ENCODE assay signal across 8 cellular contexts in genomic region chr17:57953703-57954420, GRCh38. TPM values are rescaled to one million over a fixed set of nuclear protein-coding genes. Genes with fewer than 3 reads are reported as not detected.
DNase-seq lines count a peak whose midpoint lies in the region; ATAC-seq, FAIRE-seq and TF ChIP-seq lines count a peak whose summit lies in the region.

No MANE protein-coding gene starts in this region.

- no peak overlapping the region for H4K8ac ChIP-seq in H9 (replicated peaks; ENCODE audit: insufficient read length, low read depth, low read length)

- H3K27me3 Mint-ChIP-seq in H9 (ENCODE audit: low read depth), result peaks cover 46% of the 10 kb centered on the region
- peaks cover 48% of the 10 kb centered on the region for H3K27me3 Mint-ChIP-seq in activated T-helper 1 cell treated with anti-CD3 and anti-CD28 coated beads, Interleukin-12 subunit alpha, Interleukin-12 subunit beta, Interleukin-2, Interleukin-4 antibody, amounts not matched to agents 30 ng/mL and 10 ng/mL and 1 ng/mL, durations not matched to agents 14 hours and 24 hours and 36 hours (ENCODE audit: insufficient read depth)

- peaks cover 53 to 55% of the 10 kb centered on the region in 2 experiments for H3K4me1 Mint-ChIP-seq in H9
- H3K4me1 Mint-ChIP-seq in activated T-helper 1 cell treated with anti-CD3 and anti-CD28 coated beads, Interleukin-12 subunit alpha, Interleukin-12 subunit beta, Interleukin-2, Interleukin-4 antibody, amounts not matched to agents 30 ng/mL and 10 ng/mL and 1 ng/mL, durations not matched to agents 14 hours and 24 hours and 36 hours (ENCODE audit: low read depth), result peaks cover 38% of the 10 kb centered on the region

- H2AK5ac ChIP-seq in H9 (ENCODE audit: insufficient read length, low read length), result no peak overlapping the region

- no peaks in the 10 kb centered on the region for H4K20me1 ChIP-seq in H9 (ENCODE audit: control insufficient read depth, insufficient read depth, insufficient read length)

- H3K27ac Mint-ChIP-seq in H9, result peak overlapping the region in 1 of 3 experiments; percentile 21; a peak in 3 of 7 replicates
- no peak overlapping the region for H3K27ac Mint-ChIP-seq in activated T-helper 1 cell treated with anti-CD3 and anti-CD28 coated beads, Interleukin-12 subunit alpha, Interleukin-12 subunit beta, Interleukin-2, Interleukin-4 antibody, amounts not matched to agents 30 ng/mL and 10 ng/mL and 1 ng/mL, durations not matched to agents 14 hours and 24 hours and 36 hours

- no peak overlapping the region for H2BK20ac ChIP-seq in H9 (ENCODE audit: low read depth, low read length, poor library complexity, severe bottlenecking)

- TF ChIP-seq CTCF in H9 (conservative IDR thresholded peaks at IDR 0.05) (no peak), gastrocnemius medialis (IDR thresholded peaks at IDR 0.05 in 4 of 5, conservative IDR thresholded peaks at IDR 0.05 in 1 of 5) (no peak), GM10248 (IDR thresholded peaks at IDR 0.05; ENCODE audit: control extremely low read depth, extremely low read depth, low read depth, missing control alignments) (no peak)

- H3K9me3 Mint-ChIP-seq in H9, result peaks cover 0 to 2% of the 10 kb centered on the region in 2 experiments; a peak in 1 of 5 replicates
- no peaks in the 10 kb centered on the region for H3K9me3 Mint-ChIP-seq in activated T-helper 1 cell treated with anti-CD3 and anti-CD28 coated beads, Interleukin-12 subunit alpha, Interleukin-12 subunit beta, Interleukin-2, Interleukin-4 antibody, amounts not matched to agents 30 ng/mL and 10 ng/mL and 1 ng/mL, durations not matched to agents 14 hours and 24 hours and 36 hours

- H3K27ac ChIP-seq in H9 (ENCODE audit: insufficient read length, low read depth, low read length) (no peak overlapping the region), gastrocnemius medialis (peak overlapping the region; percentile 82 to 99 (median 98))

- H3K9me3 ChIP-seq in H9 (ENCODE audit: control insufficient read depth, low read depth, low read length) (no peaks in the 10 kb centered on the region), gastrocnemius medialis (no peaks in the 10 kb centered on the region)

- peak overlapping the region; percentile 65 to 83 for H3K4me3 Mint-ChIP-seq in H9
- H3K4me3 Mint-ChIP-seq in activated T-helper 1 cell treated with anti-CD3 and anti-CD28 coated beads, Interleukin-12 subunit alpha, Interleukin-12 subunit beta, Interleukin-2, Interleukin-4 antibody, amounts not matched to agents 30 ng/mL and 10 ng/mL and 1 ng/mL, durations not matched to agents 14 hours and 24 hours and 36 hours, result peak overlapping the region; percentile 45

- H3K4me3 ChIP-seq in iPS-11a (ENCODE audit: low read depth, low read length) (peak overlapping the region; percentile 4), gastrocnemius medialis (peak overlapping the region; percentile 64 to 88 (median 74))

- CTCF ChIA-PET in GM10248 (lab: Yijun Ruan, JAX), result interaction anchor here (0.7 to 6.5 kb wide), 22 partner anchors 8 to 710 kb away, joined by 3 to 33 read pairs (median 4); no protein-coding TSS in a partner anchor

- no CpG with 5 or more reads among the region's 14 CpGs for WGBS in H9 (ENCODE audit: extremely low coverage, insufficient read length, low lambda C conversion rate)

- peak overlapping the region; percentile 23 for H3K4me2 ChIP-seq in H9 (ENCODE audit: insufficient read depth, insufficient read length, low read length)

- no peak overlapping the region for H4K91ac ChIP-seq in H9 (ENCODE audit: insufficient read length, low read depth, low read length)

- no peak overlapping the region for H3K14ac ChIP-seq in H9 (ENCODE audit: insufficient read depth, low read length)

- FAIRE-seq in GM12892 (lab: Jason Lieb, UNC), result no peak

- H3T11ph ChIP-seq in H9 (ENCODE audit: low read length), result no peak overlapping the region

- no peak overlapping the region for H2BK120ac ChIP-seq in H9 (ENCODE audit: low read depth, low read length, poor library complexity, severe bottlenecking)

- peaks cover 22% of the 10 kb centered on the region for H3K23me2 ChIP-seq in H9 (ENCODE audit: insufficient read length, low read depth, low read length, poor library complexity, severe bottlenecking)

- H3K36me3 ChIP-seq in gastrocnemius medialis, result no peaks in the 10 kb centered on the region

- POLR2A ChIA-PET in GM10248 (lab: Yijun Ruan, JAX), result no interaction called here

- no peak for DNase-seq in H9
- DNase-seq in activated T-helper 1 cell treated with anti-CD3 and anti-CD28 coated beads, Interleukin-12 subunit alpha, Interleukin-12 subunit beta, Interleukin-2, Interleukin-4 antibody, amounts not matched to agents 30 ng/mL and 10 ng/mL and 1 ng/mL, durations not matched to agents 14 hours and 24 hours and 36 hours (ENCODE audit: low spot score), result no peak
- DNase-seq in gastrocnemius medialis, result no peak
- DNase-seq in GM10248 (ENCODE audit: extremely low spot score), result no peak
- DNase-seq in iPS-NIHi11 (ENCODE audit: low spot score), result no peak
- no peak for DNase-seq in GM12892 (ENCODE audit: insufficient read length)
- DNase-seq in stimulated activated naive CD4-positive, alpha-beta T cell treated with Interleukin-2 at 50 U/mL for 16 hours (lab: John Stamatoyannopoulos, UW), result no peak

- H3K56ac ChIP-seq in H9 (ENCODE audit: insufficient read length, low read depth, low read length), result no peak overlapping the region

- H3K79me1 ChIP-seq in H9 (ENCODE audit: insufficient read depth, low read depth, low read length, poor library complexity, severe bottlenecking), result no peaks in the 10 kb centered on the region

- no peak overlapping the region for H4K5ac ChIP-seq in H9 (ENCODE audit: insufficient read length, low read depth, low read length)

- no peak overlapping the region for H2AFZ ChIP-seq in H9 (ENCODE audit: low read length)

- H3K23ac ChIP-seq in H9 (ENCODE audit: insufficient read length, low read depth, low read length), result no peak overlapping the region

- TF ChIP-seq POLR2A in gastrocnemius medialis (IDR thresholded peaks at IDR 0.05), result no peak
- no peak for TF ChIP-seq POLR2A in GM12892 (IDR thresholded peaks at IDR 0.05; ENCODE audit: low read depth, low read length)

- no peak overlapping the region for H2BK15ac ChIP-seq in H9 (ENCODE audit: low read depth, low read length)

- no peak overlapping the region for H3K9ac ChIP-seq in H9 (ENCODE audit: extremely low read depth, insufficient read length, low read length)

- H3K79me2 ChIP-seq in H9 (ENCODE audit: insufficient read depth, low read length), result no peaks in the 10 kb centered on the region

- no peak for ATAC-seq in gastrocnemius medialis

- 0 out of 7 replicates have a peak, but pooled peaks cover 0 to 3% (median 0%) of the 10 kb centered on the region in 3 experiments for H3K36me3 Mint-ChIP-seq in H9 (ENCODE audit: insufficient read depth in 1 of 3, low read depth in 3 of 3)
- no peaks in the 10 kb centered on the region for H3K36me3 Mint-ChIP-seq in activated T-helper 1 cell treated with anti-CD3 and anti-CD28 coated beads, Interleukin-12 subunit alpha, Interleukin-12 subunit beta, Interleukin-2, Interleukin-4 antibody, amounts not matched to agents 30 ng/mL and 10 ng/mL and 1 ng/mL, durations not matched to agents 14 hours and 24 hours and 36 hours (ENCODE audit: low read depth)

- in situ Hi-C loops in gastrocnemius medialis (cut with MboI; ENCODE audit: low sequenced_read_pairs in 4 of 4), result no loop called here

- H3K4me1 ChIP-seq in H9 (ENCODE audit: insufficient read depth, low read length), result peaks cover 3% of the 10 kb centered on the region; the same call in 1 of the 2 replicates
- H3K4me1 ChIP-seq in gastrocnemius medialis, result peaks cover 68 to 73% of the 10 kb centered on the region in 2 donors

- H3K18ac ChIP-seq in H9 (ENCODE audit: insufficient read length, low read depth, low read length), result no peak overlapping the region

- no peak overlapping the region for H2BK12ac ChIP-seq in H9 (ENCODE audit: insufficient read length, low read depth, low read length)

- no peak overlapping the region for H2BK5ac ChIP-seq in H9 (ENCODE audit: insufficient read length, low read length)

- peaks cover 6% of the 10 kb centered on the region for H3K27me3 ChIP-seq in H9 (ENCODE audit: insufficient read depth, low read length)
- no peaks in the 10 kb centered on the region for H3K27me3 ChIP-seq in gastrocnemius medialis

- intact Hi-C loops in activated T-helper 1 cell treated with anti-CD3 and anti-CD28 coated beads, Interleukin-12 subunit alpha, Interleukin-12 subunit beta, Interleukin-2, Interleukin-4 antibody, amounts not matched to agents 30 ng/mL and 10 ng/mL and 1 ng/mL, durations not matched to agents 14 hours and 24 hours and 36 hours (cut with micrococcal nuclease), result loop anchor here (5.0 kb wide), 1 partner anchor 128 kb away; the partner anchor contains the start of gene DYNLL2
- intact Hi-C loops in gastrocnemius medialis (cut with DNase I; ENCODE audit: low total_unique reads), result loop anchor here (1.0 to 2.0 kb wide), 2 partner anchors 33 to 65 kb away; no protein-coding TSS in a partner anchor

- H3K4ac ChIP-seq in H9 (ENCODE audit: low read depth, low read length), result no peak overlapping the region

RNA-seq across cellular contexts. Expression of gene CUEDC1, which starts 1.4 kb away (rescaled TPM):
- total RNA-seq in H9 (2021), result 6.5 and 7.3 TPM in 2 replicates
- 0.37 TPM in 1 of 2 replicates, not detected in the other for total RNA-seq in activated T-helper 1 cell treated with anti-CD3 and anti-CD28 coated beads, Interleukin-12 subunit alpha, Interleukin-12 subunit beta, Interleukin-2, Interleukin-4 antibody, amounts not matched to agents 30 ng/mL and 10 ng/mL and 1 ng/mL, durations not matched to agents 14 hours and 24 hours and 36 hours
- 10 to 100 TPM; 31.2 to 43.9 (median 34.3) TPM for total RNA-seq in gastrocnemius medialis
- polyA plus RNA-seq in GM12892 (2012; ENCODE audit: missing spikeins), result 1.2 TPM

RNA-seq across cellular contexts. Expression of gene VEZF1, which starts 34.2 kb away (rescaled TPM):
- total RNA-seq in H9 (2021) (57.7 and 58.1 TPM in 2 replicates), gastrocnemius medialis (100 to 1,000 TPM in 3 of 4 donors, 10 to 100 TPM in 1; 99.9 to 137 (median 106) TPM)
- 37.7 and 41.2 TPM in 2 replicates for total RNA-seq in activated T-helper 1 cell treated with anti-CD3 and anti-CD28 coated beads, Interleukin-12 subunit alpha, Interleukin-12 subunit beta, Interleukin-2, Interleukin-4 antibody, amounts not matched to agents 30 ng/mL and 10 ng/mL and 1 ng/mL, durations not matched to agents 14 hours and 24 hours and 36 hours
- polyA plus RNA-seq in GM12892 (2012; ENCODE audit: missing spikeins), result 12.5 TPM

RNA-seq across cellular contexts. Expression of gene SRSF1, which starts 53.2 kb away (rescaled TPM):
- total RNA-seq in H9 (2021), result 462 and 470 TPM in 2 replicates
- 491 and 498 TPM in 2 replicates for total RNA-seq in activated T-helper 1 cell treated with anti-CD3 and anti-CD28 coated beads, Interleukin-12 subunit alpha, Interleukin-12 subunit beta, Interleukin-2, Interleukin-4 antibody, amounts not matched to agents 30 ng/mL and 10 ng/mL and 1 ng/mL, durations not matched to agents 14 hours and 24 hours and 36 hours
- 10 to 100 TPM; 69.4 to 85.4 (median 82.2) TPM for total RNA-seq in gastrocnemius medialis
- polyA plus RNA-seq in GM12892 (2012; ENCODE audit: missing spikeins), result 199 TPM
